Comparison of ENCODE assay signal across 8 cellular contexts in the genomic region with DNA sequence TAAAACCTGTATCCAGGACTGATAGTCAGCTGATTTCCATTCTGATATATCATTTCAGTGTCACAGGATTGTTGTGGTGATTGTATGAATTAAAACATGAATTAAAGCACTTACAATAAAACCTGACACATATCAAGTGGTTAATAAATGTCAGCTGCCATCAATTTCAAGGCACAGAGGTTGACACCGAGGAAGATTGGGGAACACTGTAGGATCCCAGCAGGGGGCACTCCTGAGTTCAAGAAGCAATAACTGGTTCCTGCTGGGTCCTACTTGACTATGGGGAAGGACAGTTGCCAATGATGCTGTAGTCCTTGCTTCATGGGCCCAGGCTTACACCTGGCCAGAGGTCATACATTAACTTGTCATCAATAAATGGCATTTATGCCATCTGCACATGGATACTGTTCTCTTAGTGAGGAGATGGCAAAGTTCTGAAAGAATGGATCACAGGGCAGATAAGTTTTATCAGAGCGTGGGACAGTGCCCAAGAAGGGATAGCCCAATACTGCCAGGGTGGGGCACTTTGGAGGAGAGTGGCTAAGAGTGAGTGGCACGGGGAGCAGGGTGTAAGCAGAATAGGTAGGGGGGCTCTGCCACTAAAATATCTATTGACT. TPM values are rescaled to one million over a fixed set of nuclear protein-coding genes. Genes with fewer than 3 reads are reported as not detected.
DNase-seq lines count a peak whose midpoint lies in the region; ATAC-seq and TF ChIP-seq lines count a peak whose summit lies in the region.

No MANE protein-coding gene starts in this region.

- no peak overlapping the region for H3K27ac ChIP-seq in DOHH2 (ENCODE audit: low read depth, low read length)
- H3K27ac ChIP-seq in H9 (ENCODE audit: insufficient read length, low read depth, low read length) = no peak overlapping the region
- H3K27ac ChIP-seq in OCI-LY7 (ENCODE audit: low read depth, low read length, poor library complexity, severe bottlenecking) = no peak overlapping the region

- intact Hi-C loops in OCI-LY7 (cut with micrococcal nuclease; ENCODE audit: unreplicated experiment) = no loop called here

- H3K4me3 ChIP-seq in DOHH2 (ENCODE audit: low read length) (no peak overlapping the region), OCI-LY7 (ENCODE audit: low read depth, low read length, poor library complexity, severe bottlenecking) (no peak overlapping the region), fibroblast of the aortic adventitia (ENCODE audit: low read depth, low read length) (no peak overlapping the region)

- H3K14ac ChIP-seq in H9 (ENCODE audit: insufficient read depth, low read length) = no peak overlapping the region

- no peaks in the 10 kb centered on the region for H3K23me2 ChIP-seq in H9 (ENCODE audit: insufficient read length, low read depth, low read length, poor library complexity, severe bottlenecking)

- DNase-seq in H9 (peak; percentile 65), OCI-LY7 (ENCODE audit: low spot score) (peak; percentile 35), fibroblast of the aortic adventitia (ENCODE audit: low read depth) (no peak), hepatic stellate cell (ENCODE audit: low spot score) (no peak)
- peak; percentile 36 for DNase-seq in stimulated activated CD8-positive, alpha-beta memory T cell treated with anti-CD3 and anti-CD28 coated beads, Interleukin-4, amount 100 ng/mL, for 48 hours
- no peak for DNase-seq in stimulated activated CD4-positive, alpha-beta T cell treated with anti-CD3 and anti-CD28 coated beads, Interleukin-12 subunit alpha, Interleukin-12 subunit beta, amount 100 ng/mL, for 4 hours

- WGBS in H9 (ENCODE audit: extremely low coverage, insufficient read length, low lambda C conversion rate) = no CpG with 5 or more reads among the region's 3 CpGs

- ATAC-seq in HG03520 (IDR thresholded peaks at IDR 0.05; ENCODE audit: unreplicated experiment) = no peak

- no peak overlapping the region for H2BK120ac ChIP-seq in H9 (ENCODE audit: low read depth, low read length, poor library complexity, severe bottlenecking)

- no TSS peak for BruUV-seq in OCI-LY7 (replicated peaks; lab: Mats Ljungman, UMichigan)

- H3K9me3 ChIP-seq in DOHH2 (ENCODE audit: control insufficient read depth, insufficient read depth, low read length) (no peaks in the 10 kb centered on the region), H9 (ENCODE audit: control insufficient read depth, low read depth, low read length) (no peaks in the 10 kb centered on the region), OCI-LY7 (ENCODE audit: low read length) (no peaks in the 10 kb centered on the region)

- no peak overlapping the region for H4K91ac ChIP-seq in H9 (ENCODE audit: insufficient read length, low read depth, low read length)

- no peak overlapping the region for H2BK20ac ChIP-seq in H9 (ENCODE audit: low read depth, low read length, poor library complexity, severe bottlenecking)

- no peaks in the 10 kb centered on the region for H3K36me3 Mint-ChIP-seq in H9 (ENCODE audit: insufficient read depth in 1 of 3, low read depth in 3 of 3)

- H3K9me2 ChIP-seq in DOHH2 (replicated peaks; ENCODE audit: control insufficient read depth, low read length) (no peaks in the 10 kb centered on the region), OCI-LY7 (ENCODE audit: insufficient read depth, low read length) (no peaks in the 10 kb centered on the region)

- H4K5ac ChIP-seq in H9 (ENCODE audit: insufficient read length, low read depth, low read length) = no peak overlapping the region

- H3K36me3 ChIP-seq in DOHH2 (ENCODE audit: control insufficient read depth, low read length) (no peaks in the 10 kb centered on the region), OCI-LY7 (ENCODE audit: insufficient read depth, low read length) (no peaks in the 10 kb centered on the region)

- no peak overlapping the region for H3T11ph ChIP-seq in H9 (ENCODE audit: low read length)

- no peak overlapping the region for H3K4ac ChIP-seq in H9 (ENCODE audit: low read depth, low read length)

- no peak overlapping the region for H4K8ac ChIP-seq in H9 (replicated peaks; ENCODE audit: insufficient read length, low read depth, low read length)

- H3K23ac ChIP-seq in H9 (ENCODE audit: insufficient read length, low read depth, low read length) = no peak overlapping the region

- no peaks in the 10 kb centered on the region for H3K79me1 ChIP-seq in H9 (ENCODE audit: insufficient read depth, low read depth, low read length, poor library complexity, severe bottlenecking)

- TF ChIP-seq CTCF in DOHH2 (IDR thresholded peaks at IDR 0.05; ENCODE audit: low read depth, low read length, poor library complexity, severe bottlenecking) = peak; percentile 92
- peak; percentile 71 for TF ChIP-seq CTCF in H9 (conservative IDR thresholded peaks at IDR 0.05)
- peak; percentile 75 for TF ChIP-seq CTCF in OCI-LY7 (conservative IDR thresholded peaks at IDR 0.05; ENCODE audit: low read length)
- peak; percentile 27 for TF ChIP-seq CTCF in fibroblast of the aortic adventitia (IDR thresholded peaks at IDR 0.05; ENCODE audit: insufficient read depth, low read length)

- H4K20me1 ChIP-seq in DOHH2 (ENCODE audit: control insufficient read depth, insufficient read depth, low read depth, low read length) = no peaks in the 10 kb centered on the region
- H4K20me1 ChIP-seq in H9 (ENCODE audit: control insufficient read depth, insufficient read depth, insufficient read length) = peaks cover 2% of the 10 kb centered on the region
- H4K20me1 ChIP-seq in OCI-LY7 (ENCODE audit: insufficient read depth, low read length) = no peaks in the 10 kb centered on the region

- no peak overlapping the region for H3K4me2 ChIP-seq in DOHH2 (ENCODE audit: low read length)
- H3K4me2 ChIP-seq in H9 (ENCODE audit: insufficient read depth, insufficient read length, low read length) = no peak overlapping the region
- H3K4me2 ChIP-seq in OCI-LY7 (ENCODE audit: low read length) = no peak overlapping the region

- H3K79me2 ChIP-seq in DOHH2 (ENCODE audit: control insufficient read depth, low read length) = no peaks in the 10 kb centered on the region
- H3K79me2 ChIP-seq in H9 (ENCODE audit: insufficient read depth, low read length) = no peaks in the 10 kb centered on the region
- H3K79me2 ChIP-seq in OCI-LY7 (ENCODE audit: insufficient read depth, low read depth, low read length) = no peaks in the 10 kb centered on the region

- no peak overlapping the region for H2BK5ac ChIP-seq in H9 (ENCODE audit: insufficient read length, low read length)

- no peak overlapping the region for H2BK15ac ChIP-seq in H9 (ENCODE audit: low read depth, low read length)

- no peak overlapping the region for H3K18ac ChIP-seq in H9 (ENCODE audit: insufficient read length, low read depth, low read length)

- CTCF ChIA-PET in OCI-LY7 (lab: Charles Lee; ENCODE audit: unreplicated experiment) = no interaction called here

- POLR2A ChIA-PET in OCI-LY7 (lab: Charles Lee) = interaction anchor here (0.8 to 1.7 kb wide), 2 partner anchors 9 to 20 kb away, joined by 3 to 4 read pairs; no protein-coding TSS in a partner anchor

- peaks cover 41% of the 10 kb centered on the region for H3K27me3 Mint-ChIP-seq in H9 (ENCODE audit: low read depth)

- H2AK5ac ChIP-seq in H9 (ENCODE audit: insufficient read length, low read length) = no peak overlapping the region

- H3K4me1 Mint-ChIP-seq in H9 = peaks cover 12 to 25% of the 10 kb centered on the region in 2 experiments

- no peak overlapping the region for H2BK12ac ChIP-seq in H9 (ENCODE audit: insufficient read length, low read depth, low read length)

- H3K27me3 ChIP-seq in DOHH2 (ENCODE audit: control insufficient read depth, low read length) (no peaks in the 10 kb centered on the region), H9 (ENCODE audit: insufficient read depth, low read length) (peaks cover 7% of the 10 kb centered on the region; the same call in 1 of the 2 replicates)

- no peak overlapping the region for H3K56ac ChIP-seq in H9 (ENCODE audit: insufficient read length, low read depth, low read length)

- H3K4me1 ChIP-seq in DOHH2 (ENCODE audit: control insufficient read depth, low read length) (no peaks in the 10 kb centered on the region), H9 (ENCODE audit: insufficient read depth, low read length) (no peaks in the 10 kb centered on the region), OCI-LY7 (ENCODE audit: insufficient read depth, low read length, poor library complexity, severe bottlenecking) (no peaks in the 10 kb centered on the region)

- no peak overlapping the region for H3K9ac ChIP-seq in H9 (ENCODE audit: extremely low read depth, insufficient read length, low read length)

- H3K9me3 Mint-ChIP-seq in H9 = no peaks in the 10 kb centered on the region

- H3K4me3 Mint-ChIP-seq in H9 = no peak overlapping the region

- H3K27ac Mint-ChIP-seq in H9 = no peak overlapping the region

- H2AFZ ChIP-seq in H9 (ENCODE audit: low read length) (no peak overlapping the region), OCI-LY7 (ENCODE audit: low read length) (no peak overlapping the region)

- H3F3A ChIP-seq in DOHH2 (ENCODE audit: control insufficient read depth, insufficient read depth) = no peaks in the 10 kb centered on the region

RNA-seq across cellular contexts. Expression of a gene that starts 24.1 kb away (rescaled TPM):
- total RNA-seq in H9 (2021) = 0.61 TPM in 2 replicates
- 1.4 and 2.4 TPM in 2 replicates for total RNA-seq in OCI-LY7 (2014; rRNA removed; shearing (Covaris generic))
- total RNA-seq in OCI-LY7 (2022) = 1.1 and 1.3 TPM in 2 replicates
- 11.8 and 28.7 TPM in 2 replicates for total RNA-seq in fibroblast of the aortic adventitia (ENCODE audit: low replicate concordance)

Comparison
In these comparisons a context has a peak if more than half of its experiments do, and no peak if none do; other contexts are left out.
1. CTCF ChIP-seq: peak in every context shown above with its lines; median percentile 92 in DOHH2; 75 in OCI-LY7; 71 in H9; 27 in fibroblast of the aortic adventitia.
2. DNase-seq: peak in H9 (single experiment), OCI-LY7 (single experiment) and stimulated activated CD8-positive, alpha-beta memory T cell treated with anti-CD3 and anti-CD28 coated beads, Interleukin-4, amount 100 ng/mL, for 48 hours (single experiment); none in fibroblast of the aortic adventitia (single experiment), stimulated activated CD4-positive, alpha-beta T cell treated with anti-CD3 and anti-CD28 coated beads, Interleukin-12 subunit alpha, Interleukin-12 subunit beta, amount 100 ng/mL, for 4 hours (single experiment) and hepatic stellate cell (single experiment).